Comparison of ENCODE assay signal across 20 cellular contexts in the genomic region with DNA sequence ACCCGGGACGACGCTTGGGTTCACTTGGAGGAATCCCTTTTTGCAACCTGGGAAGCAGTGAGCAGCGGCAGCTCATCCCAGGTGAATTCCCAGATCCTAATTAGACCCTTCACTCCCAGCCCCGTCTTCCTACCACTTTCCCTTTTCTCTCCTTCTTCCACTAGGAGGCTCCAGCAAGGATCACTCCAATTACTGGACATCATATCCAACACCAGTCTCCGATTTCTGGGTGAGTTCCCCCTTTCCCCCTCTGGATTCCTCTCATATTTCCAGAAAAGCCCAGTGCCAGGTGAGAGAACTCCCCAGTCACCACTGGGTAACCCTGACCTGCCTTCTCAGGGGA. TPM values are rescaled to one million over a fixed set of nuclear protein-coding genes. Genes with fewer than 3 reads are reported as not detected.
DNase-seq lines count a peak whose midpoint lies in the region; ATAC-seq, FAIRE-seq and TF ChIP-seq lines count a peak whose summit lies in the region.
"Had no signal": no experiment of that assay in that cellular context is flagged by ENCODE, and none has a peak within 500 bp of the region (broad histone marks: within the 10 kb centered on the region; RNA-seq: fewer than 3 reads in every experiment).

No MANE protein-coding gene starts in this region.

- peak; percentile 27 for DNase-seq in DMS 273 (lab: John Stamatoyannopoulos, UW; ENCODE audit: unreplicated experiment)
- no peak for DNase-seq in DMS 273 treated with DMSO at 0.1 percent for 48 hours (lab: John Stamatoyannopoulos, UW)
- DNase-seq in NCI-H146 (lab: John Stamatoyannopoulos, UW): peak; percentile 66
- DNase-seq in H1 (ENCODE audit: low read depth in 1 of 2, low spot score in 2 of 2): peak in 1 of 2 experiments; percentile 46
- no peak for DNase-seq in natural killer cell treated with Interleukin-12 subunit alpha and Interleukin-12 subunit beta and Interleukin-15 and Interleukin-18, amount 100 ng/mL, for 72 hours (ENCODE audit: low spot score)
- DNase-seq in NCI-H187 treated with DMSO at 0.1 percent for 48 hours (lab: John Stamatoyannopoulos, UW): no peak
- DNase-seq in head of caudate nucleus: no peak
- DNase-seq: activated CD4-positive, alpha-beta T cell treated with anti-CD3 and anti-CD28 coated beads for 1 hour; activated naive CD4-positive, alpha-beta T cell treated with anti-CD3 and anti-CD28 coated beads, Interleukin-2, amount 50 U/mL, for 16 hours; central memory CD4-positive, alpha-beta T cell; GDM1; NCI-H510A treated with DMSO at 0.1 percent for 48 hours had no signal

- no peak overlapping the region for H2BK15ac ChIP-seq in H1 (ENCODE audit: low read length)

- peak overlapping the region; percentile 66 for H3K18ac ChIP-seq in H1 (ENCODE audit: extremely low read depth, low read length)

- 0 out of 2 replicates have a peak overlapping the region, but pooled peaks have one; percentile 13 for H2AK5ac ChIP-seq in H1 (ENCODE audit: low read depth, low read length)

- H3K9ac ChIP-seq in H1 (replicated peaks in 1 of 4; ENCODE audit: extremely low read depth in 1 of 4, low read depth in 3 of 4, low read length in 3 of 4): no peak overlapping the region

- H2BK20ac ChIP-seq in H1 (ENCODE audit: low read length): no peak overlapping the region

- peak overlapping the region; percentile 23 for H3K4me3 Mint-ChIP-seq in natural killer cell treated with Interleukin-12 subunit alpha and Interleukin-12 subunit beta and Interleukin-15 and Interleukin-18, amount 100 ng/mL, for 72 hours

- H3K4me2 ChIP-seq in H1 (ENCODE audit: insufficient read depth in 1 of 2, low read depth in 2 of 2, low read length in 2 of 2): peak overlapping the region in 1 of 2 experiments; percentile 47; a peak in 2 of 4 replicates

- no peaks in the 10 kb centered on the region for H3K79me2 ChIP-seq in H1 (ENCODE audit: control insufficient read depth in 1 of 2, insufficient read depth in 2 of 2, low read length in 2 of 2)

- peaks cover 55% of the 10 kb centered on the region for H3K36me3 Mint-ChIP-seq in natural killer cell treated with Interleukin-12 subunit alpha and Interleukin-12 subunit beta and Interleukin-15 and Interleukin-18, amount 100 ng/mL, for 72 hours

- peaks cover 20 to 31% of the 10 kb centered on the region in 2 donors for H3K27me3 Mint-ChIP-seq in natural killer cell treated with Interleukin-12 subunit alpha and Interleukin-12 subunit beta and Interleukin-15 and Interleukin-18, amount 100 ng/mL, for 72 hours

- H4K91ac ChIP-seq in H1 (replicated peaks; ENCODE audit: insufficient read length, low read length): no peak overlapping the region

- peaks cover 0 to 2% (median 0%) of the 10 kb centered on the region in 4 experiments; a peak in 1 of 7 replicates for H3K4me1 ChIP-seq in H1 (replicated peaks in 1 of 4; ENCODE audit: control insufficient read depth in 3 of 4, insufficient read depth in 4 of 4, low read length in 3 of 4)
- H3K4me1 ChIP-seq: gastroesophageal sphincter, HAP-1 had no signal

- H2BK5ac ChIP-seq in H1 (ENCODE audit: low read depth, low read length): peak overlapping the region; percentile 37; the same call in 1 of the 2 replicates

- no peak for FAIRE-seq in H1 (lab: Jason Lieb, UNC)
- FAIRE-seq: RCC 7860 had no signal

- no peaks in the 10 kb centered on the region; the same call in 1 of the 2 replicates for H3K23me2 ChIP-seq in H1 (ENCODE audit: low read depth, low read length)

- no peak for TF ChIP-seq POLR2A in H1 (IDR thresholded peaks at IDR 0.05; ENCODE audit: control extremely low read depth in 1 of 2, low read depth in 2 of 2, low read length in 2 of 2)

- intact Hi-C loops in head of caudate nucleus (cut with DNase I): no loop called here

- no peak overlapping the region for H2BK12ac ChIP-seq in H1 (ENCODE audit: low read depth, low read length)

- ATAC-seq in natural killer cell treated with Interleukin-12 subunit alpha and Interleukin-12 subunit beta and Interleukin-15 and Interleukin-18, amount 100 ng/mL, for 72 hours: no peak
- no peak for ATAC-seq in HG03175 (IDR thresholded peaks at IDR 0.05; ENCODE audit: unreplicated experiment)

- H4K20me1 ChIP-seq in H1 (replicated peaks in 1 of 2; ENCODE audit: control insufficient read depth in 1 of 2, insufficient read depth in 2 of 2, low read length in 2 of 2): no peaks in the 10 kb centered on the region

- no peak overlapping the region for H4K5ac ChIP-seq in H1 (ENCODE audit: insufficient read length, low read depth, low read length)

- H3K9me3 ChIP-seq in H1 (ENCODE audit: insufficient read depth in 2 of 2, low read depth in 1 of 2, low read length in 1 of 2): no peaks in the 10 kb centered on the region
- H3K9me3 ChIP-seq: HAP-1 had no signal

- WGBS in H1 (ENCODE audit: extremely low coverage in 1 of 2, insufficient coverage in 1 of 2, insufficient read length in 1 of 2, insufficient replicate concordance in 2 of 2, low coverage in 1 of 2, low lambda C conversion rate in 2 of 2, missing lambda C conversion rate in 1 of 2), 2 experiments: 80% methylated on average over 6 of the region's 6 CpGs; no CpG with 5 or more reads in 1 of the 2 experiments

- POLR2A ChIA-PET in H1 (lab: Charles Lee; ENCODE audit: partially characterized antibody): interaction anchor here (1.1 to 2.3 kb wide), 3 partner anchors 13 to 55 kb away, joined by 4 to 15 read pairs (median 4); no protein-coding TSS in a partner anchor

- no peak for TF ChIP-seq EP300 in H1 (IDR thresholded peaks at IDR 0.05; ENCODE audit: borderline replicate concordance in 1 of 2, low read depth in 2 of 2, low read length in 2 of 2)

- H3K36me3 ChIP-seq in H1 (ENCODE audit: control insufficient read depth in 2 of 4, insufficient read depth in 4 of 4, low read length in 3 of 4): no peaks in the 10 kb centered on the region
- H3K36me3 ChIP-seq: gastroesophageal sphincter, HAP-1 had no signal

- TF ChIP-seq CTCF in H1 (IDR thresholded peaks at IDR 0.05; ENCODE audit: control extremely low read depth in 1 of 3, insufficient read depth in 1 of 3, low read depth in 1 of 3, low read length in 3 of 3): peak in 2 of 3 experiments; percentile 27 to 47; a peak in 2 of 4 replicates

- no peak overlapping the region for H3K4me3 ChIP-seq in H1 (ENCODE audit: extremely low read depth in 1 of 4, insufficient read depth in 2 of 4, low read depth in 3 of 4, low read length in 4 of 4)
- H3K4me3 ChIP-seq: gastroesophageal sphincter, HAP-1 had no signal

- H3K27me3 ChIP-seq in H1 (replicated peaks in 1 of 4; ENCODE audit: control insufficient read depth in 3 of 4, extremely low read depth in 1 of 4, insufficient read depth in 3 of 4, low read length in 3 of 4): peaks cover 0 to 2% (median 0%) of the 10 kb centered on the region in 4 experiments; a peak in 1 of 7 replicates
- H3K27me3 ChIP-seq: gastroesophageal sphincter had no signal

- no peak overlapping the region for H4K8ac ChIP-seq in H1 (ENCODE audit: extremely low read depth, insufficient read depth, low read length)

- H3K27ac ChIP-seq in H1 (ENCODE audit: low read depth, low read length): no peak overlapping the region
- H3K27ac ChIP-seq: gastroesophageal sphincter had no signal

- H3K27ac Mint-ChIP-seq in natural killer cell treated with Interleukin-12 subunit alpha and Interleukin-12 subunit beta and Interleukin-15 and Interleukin-18, amount 100 ng/mL, for 72 hours: peak overlapping the region in 1 of 2 donors; percentile 70

- H2BK120ac ChIP-seq in H1 (replicated peaks; ENCODE audit: low read depth, low read length): no peak overlapping the region

- no peak overlapping the region for H3K23ac ChIP-seq in H1 (ENCODE audit: insufficient read length)

- H2AFZ ChIP-seq in H1 (ENCODE audit: low read length): peak overlapping the region; percentile 95

- CTCF ChIA-PET in H1 (lab: Charles Lee; ENCODE audit: partially characterized antibody): interaction anchor here (0.8 to 2.9 kb wide), 7 partner anchors 13 to 52 kb away, joined by 3 to 14 read pairs (median 3); a partner anchor contains a TSS

- peaks cover 7 to 11% of the 10 kb centered on the region in 2 donors for H3K4me1 Mint-ChIP-seq in natural killer cell treated with Interleukin-12 subunit alpha and Interleukin-12 subunit beta and Interleukin-15 and Interleukin-18, amount 100 ng/mL, for 72 hours (ENCODE audit: low read depth in 2 of 2)

- no peak overlapping the region for H3K14ac ChIP-seq in H1 (ENCODE audit: insufficient read length)

- H3K79me1 ChIP-seq in H1 (ENCODE audit: low read depth, low read length): no peaks in the 10 kb centered on the region

- H3K4ac ChIP-seq in H1 (replicated peaks; ENCODE audit: insufficient read length, low read depth, low read length): no peak overlapping the region

- H3K56ac ChIP-seq in H1 (replicated peaks; ENCODE audit: insufficient read length, low read depth, low read length): no peak overlapping the region

- H3K9me3 Mint-ChIP-seq in natural killer cell treated with Interleukin-12 subunit alpha and Interleukin-12 subunit beta and Interleukin-15 and Interleukin-18, amount 100 ng/mL, for 72 hours: peaks cover 45% of the 10 kb centered on the region

- peak in 1 of 2 experiments; percentile 19; a peak in 2 of 4 replicates for TF ChIP-seq RAD21 in H1 (IDR thresholded peaks at IDR 0.05 in 1 of 2, conservative IDR thresholded peaks at IDR 0.05 in 1 of 2; ENCODE audit: low read depth in 2 of 2, low read length in 2 of 2)

RNA-seq across cellular contexts. Expression of a gene that starts 17.1 kb away (rescaled TPM):
- not detected in 2 replicates for total RNA-seq in H1 (2021; fragmentation: NEBNext Ultra II Directional; extraction: Animal tissue kit (Norgen Biotek cat#: 25700))
- not detected in 2 replicates for polyA plus RNA-seq in H1 (2011; rRNA removed)
- not detected for polyA plus RNA-seq in H1 (2011; cell fraction: cytosol; rRNA removed)
- 0.06 TPM for polyA plus RNA-seq in H1 (2011; cell fraction: nucleus; rRNA removed)
- 0.09 TPM in 1 of 4 replicates, not detected in the others for polyA plus RNA-seq in H1 (2012, experiment 1 of 2)
- polyA plus RNA-seq in H1 (2012, experiment 2 of 2): not detected
- not detected for polyA plus RNA-seq in H1 (2013, experiment 1 of 2)
- polyA plus RNA-seq in H1 (2013, experiment 2 of 2): not detected
- not detected in 2 replicates for polyA minus RNA-seq in H1 (2011; rRNA and poly(A)+ RNA removed)
- polyA minus RNA-seq in H1 (2011; cell fraction: cytosol; rRNA and poly(A)+ RNA removed): not detected
- polyA minus RNA-seq in H1 (2011; cell fraction: nucleus; rRNA and poly(A)+ RNA removed): not detected
- not detected for total RNA-seq in natural killer cell treated with Interleukin-12 subunit alpha and Interleukin-12 subunit beta and Interleukin-15 and Interleukin-18, amount 100 ng/mL, for 72 hours
- total RNA-seq: A172; gastroesophageal sphincter; pulmonary artery endothelial cell; subcutaneous adipose tissue; T-helper 1 cell treated with Interleukin-12 subunit alpha and Interleukin-12 subunit beta and Interleukin-4 antibody, amounts not matched to agents 30 ng/mL and 1 ng/mL, for 36 hours had no signal

RNA-seq across cellular contexts. Expression of a gene that starts 18.7 kb away (rescaled TPM):
- total RNA-seq in H1 (2021; fragmentation: NEBNext Ultra II Directional; extraction: Animal tissue kit (Norgen Biotek cat#: 25700)): 15.0 and 15.7 TPM in 2 replicates
- polyA plus RNA-seq in H1 (2011; rRNA removed): 5.0 and 7.5 TPM in 2 replicates
- 9.9 TPM for polyA plus RNA-seq in H1 (2011; cell fraction: cytosol; rRNA removed)
- polyA plus RNA-seq in H1 (2011; cell fraction: nucleus; rRNA removed): 10.3 TPM
- polyA plus RNA-seq in H1 (2012, experiment 1 of 2): 10.1 to 16.4 TPM (median 11.5 TPM) in 4 replicates
- 1.1 TPM for polyA plus RNA-seq in H1 (2012, experiment 2 of 2)
- polyA plus RNA-seq in H1 (2013, experiment 1 of 2): 9.0 TPM
- 8.1 TPM for polyA plus RNA-seq in H1 (2013, experiment 2 of 2)
- polyA minus RNA-seq in H1 (2011; rRNA and poly(A)+ RNA removed): 14.5 and 17.9 TPM in 2 replicates
- polyA minus RNA-seq in H1 (2011; cell fraction: cytosol; rRNA and poly(A)+ RNA removed): 6.5 TPM
- 19.7 TPM for polyA minus RNA-seq in H1 (2011; cell fraction: nucleus; rRNA and poly(A)+ RNA removed)
- 10 to 100 TPM in 1 of 2 donors, 1 to 10 TPM in 1; 9.9 to 12.4 TPM for total RNA-seq in natural killer cell treated with Interleukin-12 subunit alpha and Interleukin-12 subunit beta and Interleukin-15 and Interleukin-18, amount 100 ng/mL, for 72 hours

RNA-seq across cellular contexts. Expression of a gene that starts 30.2 kb away (rescaled TPM):
- total RNA-seq in H1 (2021; fragmentation: NEBNext Ultra II Directional; extraction: Animal tissue kit (Norgen Biotek cat#: 25700)): 30.0 and 33.0 TPM in 2 replicates
- 14.6 and 19.2 TPM in 2 replicates for polyA plus RNA-seq in H1 (2011; rRNA removed)
- 27.0 TPM for polyA plus RNA-seq in H1 (2011; cell fraction: cytosol; rRNA removed)
- 14.2 TPM for polyA plus RNA-seq in H1 (2011; cell fraction: nucleus; rRNA removed)
- 13.7 to 17.0 TPM (median 15.6 TPM) in 4 replicates for polyA plus RNA-seq in H1 (2012, experiment 1 of 2)
- 1.7 TPM for polyA plus RNA-seq in H1 (2012, experiment 2 of 2)
- 12.9 TPM for polyA plus RNA-seq in H1 (2013, experiment 1 of 2)
- 12.8 TPM for polyA plus RNA-seq in H1 (2013, experiment 2 of 2)
- polyA minus RNA-seq in H1 (2011; rRNA and poly(A)+ RNA removed): 44.0 and 60.2 TPM in 2 replicates
- 35.6 TPM for polyA minus RNA-seq in H1 (2011; cell fraction: cytosol; rRNA and poly(A)+ RNA removed)
- polyA minus RNA-seq in H1 (2011; cell fraction: nucleus; rRNA and poly(A)+ RNA removed): 32.7 TPM
- 10 to 100 TPM in 1 of 2 donors, 1 to 10 TPM in 1; 6.6 to 13.5 TPM for total RNA-seq in natural killer cell treated with Interleukin-12 subunit alpha and Interleukin-12 subunit beta and Interleukin-15 and Interleukin-18, amount 100 ng/mL, for 72 hours

RNA-seq across cellular contexts. Expression of a gene that starts 37.6 kb away (rescaled TPM):
- total RNA-seq in H1 (2021; fragmentation: NEBNext Ultra II Directional; extraction: Animal tissue kit (Norgen Biotek cat#: 25700)): 54.6 and 55.1 TPM in 2 replicates
- 16.6 and 19.4 TPM in 2 replicates for polyA plus RNA-seq in H1 (2011; rRNA removed)
- polyA plus RNA-seq in H1 (2011; cell fraction: cytosol; rRNA removed): 29.0 TPM
- polyA plus RNA-seq in H1 (2011; cell fraction: nucleus; rRNA removed): 27.6 TPM
- 27.4 to 35.0 TPM (median 33.1 TPM) in 4 replicates for polyA plus RNA-seq in H1 (2012, experiment 1 of 2)
- polyA plus RNA-seq in H1 (2012, experiment 2 of 2): 2.5 TPM
- 27.7 TPM for polyA plus RNA-seq in H1 (2013, experiment 1 of 2)
- polyA plus RNA-seq in H1 (2013, experiment 2 of 2): 24.5 TPM
- 44.1 and 49.1 TPM in 2 replicates for polyA minus RNA-seq in H1 (2011; rRNA and poly(A)+ RNA removed)
- polyA minus RNA-seq in H1 (2011; cell fraction: cytosol; rRNA and poly(A)+ RNA removed): 29.7 TPM
- polyA minus RNA-seq in H1 (2011; cell fraction: nucleus; rRNA and poly(A)+ RNA removed): 64.4 TPM
- total RNA-seq in natural killer cell treated with Interleukin-12 subunit alpha and Interleukin-12 subunit beta and Interleukin-15 and Interleukin-18, amount 100 ng/mL, for 72 hours: 10 to 100 TPM; 11.3 to 11.6 TPM

RNA-seq across cellular contexts. Expression of a gene that starts 51.9 kb away (rescaled TPM):
- 6.3 and 9.3 TPM in 2 replicates for total RNA-seq in H1 (2021; fragmentation: NEBNext Ultra II Directional; extraction: Animal tissue kit (Norgen Biotek cat#: 25700))
- 4.2 and 4.7 TPM in 2 replicates for polyA plus RNA-seq in H1 (2011; rRNA removed)
- 7.3 TPM for polyA plus RNA-seq in H1 (2011; cell fraction: cytosol; rRNA removed)
- 5.4 TPM for polyA plus RNA-seq in H1 (2011; cell fraction: nucleus; rRNA removed)
- polyA plus RNA-seq in H1 (2012, experiment 1 of 2): 5.7 to 7.5 TPM (median 5.9 TPM) in 4 replicates
- 3.8 TPM for polyA plus RNA-seq in H1 (2012, experiment 2 of 2)
- polyA plus RNA-seq in H1 (2013, experiment 1 of 2): 3.7 TPM
- 3.9 TPM for polyA plus RNA-seq in H1 (2013, experiment 2 of 2)
- polyA minus RNA-seq in H1 (2011; rRNA and poly(A)+ RNA removed): 8.1 and 8.3 TPM in 2 replicates
- 8.1 TPM for polyA minus RNA-seq in H1 (2011; cell fraction: cytosol; rRNA and poly(A)+ RNA removed)
- 13.6 TPM for polyA minus RNA-seq in H1 (2011; cell fraction: nucleus; rRNA and poly(A)+ RNA removed)
- total RNA-seq in natural killer cell treated with Interleukin-12 subunit alpha and Interleukin-12 subunit beta and Interleukin-15 and Interleukin-18, amount 100 ng/mL, for 72 hours: 1 to 10 TPM; 4.7 to 9.8 TPM

Comparison
In these comparisons a context has a peak if more than half of its experiments do, and no peak if none do; other contexts are left out.
1. DNase-seq: peak in DMS 273 (single experiment) and NCI-H146 (single experiment); none in DMS 273 treated with DMSO at 0.1 percent for 48 hours (single experiment), natural killer cell treated with Interleukin-12 subunit alpha and Interleukin-12 subunit beta and Interleukin-15 and Interleukin-18, amount 100 ng/mL, for 72 hours (single experiment), NCI-H187 treated with DMSO at 0.1 percent for 48 hours (single experiment) and head of caudate nucleus (0 of 42).